Comparison of ENCODE assay signal across 23 cellular contexts in genomic region chr10:13492493-13493180, GRCh38. TPM values are rescaled to one million over a fixed set of nuclear protein-coding genes. Genes with fewer than 3 reads are reported as not detected.
DNase-seq lines count a peak whose midpoint lies in the region; ATAC-seq and TF ChIP-seq lines count a peak whose summit lies in the region.
"Had no signal": no experiment of that assay in that cellular context is flagged by ENCODE, and none has a peak within 500 bp of the region (broad histone marks: within the 10 kb centered on the region; RNA-seq: fewer than 3 reads in every experiment).

No MANE protein-coding gene starts in this region.

- H3K9me3 ChIP-seq in Karpas-422 (ENCODE audit: low read length) (no peaks in the 10 kb centered on the region), SJSA1 (replicated peaks) (no peaks in the 10 kb centered on the region), stomach (no peaks in the 10 kb centered on the region), uterus (no peaks in the 10 kb centered on the region)
- H3K9me3 ChIP-seq: prostate gland had no signal

- 56 to 67% (median 64%) methylated on average over 16 of the region's 16 CpGs for WGBS in stomach, 5 donors

- no peak overlapping the region for H3K4me2 ChIP-seq in Karpas-422 (ENCODE audit: low read depth, low read length, poor library complexity, severe bottlenecking)

- no peak overlapping the region for H3K9ac ChIP-seq in Karpas-422 (ENCODE audit: low read length)

- DNase-seq in Karpas-422: no peak
- DNase-seq in SJSA1 (ENCODE audit: low read depth in 1 of 2, low spot score in 2 of 2): peak in 1 of 2 experiments; percentile 3
- DNase-seq in left lobe of liver (ENCODE audit: low spot score): no peak
- DNase-seq in stomach: no peak
- DNase-seq in uterus: no peak
- no peak for DNase-seq in NK-92 treated with Interleukin-12 subunit alpha and Interleukin-12 subunit beta, amount 100 ng/mL, for 24 hours (lab: John Stamatoyannopoulos, UW)
- DNase-seq in dorsolateral prefrontal cortex: no peak
- DNase-seq in activated CD8-positive, alpha-beta memory T cell treated with anti-CD3 and anti-CD28 coated beads for 24 hours: no peak
- DNase-seq: activated CD4-positive, alpha-beta T cell treated with anti-CD3 and anti-CD28 coated beads, Interleukin-2, amount 10 ng/mL, durations not matched to agents 7 days and 5 days; activated effector memory CD4-positive, alpha-beta T cell treated with anti-CD3 and anti-CD28 coated beads, Interleukin-2, amount 50 U/mL, for 16 hours; AML-193; dermis blood vessel endothelial cell; foreskin melanocyte; NCI-H1105; NCI-H510A treated with DMSO at 0.1 percent for 48 hours; SHP77 treated with DMSO at 0.1 percent for 48 hours; stimulated activated CD4-positive, alpha-beta T cell treated with anti-CD3 and anti-CD28 coated beads, Interleukin-2, amount 100 ng/mL, for 48 hours; stimulated activated naive CD8-positive, alpha-beta T cell treated with anti-CD3 and anti-CD28 coated beads, Interleukin-15, Interleukin-2, amounts not matched to agents 100 U/mL and 50 U/mL, for 24 hours; trophoblast cell had no signal

- H3K36me3 ChIP-seq in Karpas-422 (ENCODE audit: insufficient read depth, low read length) (no peaks in the 10 kb centered on the region), SJSA1 (no peaks in the 10 kb centered on the region), stomach (peaks cover 5 to 59% (median 36%) of the 10 kb centered on the region in 4 donors), uterus (no peaks in the 10 kb centered on the region)

- no peak for TF ChIP-seq CTCF in stomach (IDR thresholded peaks at IDR 0.05)
- TF ChIP-seq CTCF in uterus (IDR thresholded peaks at IDR 0.05): no peak
- no peak for TF ChIP-seq CTCF in dorsolateral prefrontal cortex (IDR thresholded peaks at IDR 0.05 in 54 of 56, conservative IDR thresholded peaks at IDR 0.05 in 2 of 56; ENCODE audit: low read depth in 1 of 56, partially characterized antibody in 56 of 56)

- intact Hi-C loops in stomach (cut with DNase I; ENCODE audit: low total_unique reads): no loop called here
- intact Hi-C loops in uterus (cut with DNase I; ENCODE audit: low total_unique reads): no loop called here
- intact Hi-C loops in dorsolateral prefrontal cortex (cut with DNase I): no loop called here

- no peaks in the 10 kb centered on the region for H3K9me2 ChIP-seq in Karpas-422 (replicated peaks; ENCODE audit: insufficient read depth, low read length)

- H3K27me3 ChIP-seq in Karpas-422 (ENCODE audit: low read length) (no peaks in the 10 kb centered on the region), SJSA1 (replicated peaks) (no peaks in the 10 kb centered on the region), stomach (no peaks in the 10 kb centered on the region), uterus (no peaks in the 10 kb centered on the region), dorsolateral prefrontal cortex (no peaks in the 10 kb centered on the region)

- no peak for TF ChIP-seq POLR2A in stomach (IDR thresholded peaks at IDR 0.05)
- no peak for TF ChIP-seq POLR2A in uterus (IDR thresholded peaks at IDR 0.05)

- no peaks in the 10 kb centered on the region for H4K20me1 ChIP-seq in Karpas-422 (ENCODE audit: insufficient read depth, low read depth, low read length)

- H3K79me2 ChIP-seq in Karpas-422 (ENCODE audit: low read length): no peaks in the 10 kb centered on the region

- H3K4me3 ChIP-seq in Karpas-422 (ENCODE audit: low read length) (no peak overlapping the region), SJSA1 (peak overlapping the region; percentile 16; the same call in 1 of the 2 replicates), stomach (peak overlapping the region; percentile 4 to 38 (median 17)), uterus (no peak overlapping the region), dorsolateral prefrontal cortex (peak overlapping the region in 6 of 59 donors; percentile 6 to 21 (median 12))
- H3K4me3 ChIP-seq: prostate gland, skin epidermis had no signal

- TF ChIP-seq EP300 in stomach (IDR thresholded peaks at IDR 0.05): no peak

- H3K27ac ChIP-seq in Karpas-422 (ENCODE audit: low read length) (no peak overlapping the region), SJSA1 (no peak overlapping the region), stomach (peak overlapping the region in 4 of 5 donors; percentile 14 to 73 (median 38)), uterus (no peak overlapping the region), dorsolateral prefrontal cortex (no peak overlapping the region)
- H3K27ac ChIP-seq: prostate gland, skin epidermis, VCaP had no signal

- H2AFZ ChIP-seq in Karpas-422 (ENCODE audit: low read length): 0 out of 2 replicates have a peak overlapping the region, but pooled peaks have one; percentile 8

- H3K4me1 ChIP-seq in Karpas-422 (ENCODE audit: low read length) (no peaks in the 10 kb centered on the region), SJSA1 (replicated peaks) (no peaks in the 10 kb centered on the region), stomach (no peaks in the 10 kb centered on the region), uterus (no peaks in the 10 kb centered on the region)
- H3K4me1 ChIP-seq: prostate gland had no signal

- ATAC-seq in left lobe of liver: peak; percentile 73
- ATAC-seq: stimulated activated naive CD8-positive, alpha-beta T cell treated with anti-CD3 and anti-CD28 coated beads, Interleukin-15, Interleukin-2, amounts not matched to agents 100 U/mL and 50 U/mL, for 24 hours had no signal

RNA-seq across cellular contexts. Expression of gene BEND7, which starts 36.2 kb away (rescaled TPM):
- not detected in 2 replicates for total RNA-seq in Karpas-422 (2014; rRNA removed; shearing (Covaris generic); ENCODE audit: low replicate concordance)
- total RNA-seq in SJSA1 (2014; rRNA removed; shearing (Covaris generic)): 3.1 and 6.8 TPM in 2 replicates
- total RNA-seq in left lobe of liver (14.9 TPM), stomach (10 to 100 TPM; 19.6 to 32.1 (median 23.5) TPM), uterus (10 to 100 TPM in 2 of 4 donors, 1 to 10 TPM in 2; 3.3 to 32.7 (median 11.9) TPM), dorsolateral prefrontal cortex (10 to 100 TPM in 95 of 120 experiments, 1 to 10 TPM in 25; 6.4 to 29.9 (median 12.8) TPM)
- polyA plus RNA-seq in stomach: 10 to 100 TPM in 1 of 3 donors, 1 to 10 TPM in 2; 4.6 to 11.1 (median 9.6) TPM
- total RNA-seq: activated CD4-positive, alpha-beta T cell treated with anti-CD3 and anti-CD28 coated beads, Interleukin-2, amount 10 ng/mL, durations not matched to agents 7 days and 5 days; T-helper 1 cell treated with Interleukin-12 subunit alpha and Interleukin-12 subunit beta and Interleukin-4 antibody, amounts not matched to agents 30 ng/mL and 1 ng/mL, for 36 hours had no signal

Comparison
In these comparisons a context has a peak if more than half of its experiments do, and no peak if none do; other contexts are left out.
1. H3K27ac ChIP-seq: peak in stomach (4 of 5); none in Karpas-422 (single experiment), SJSA1 (single experiment), uterus (0 of 2) and dorsolateral prefrontal cortex (0 of 59).
2. H3K4me3 ChIP-seq: peak in SJSA1 (single experiment) and stomach (4 of 4); none in Karpas-422 (single experiment) and uterus (0 of 2).